Comparison of ENCODE assay signal across 8 cellular contexts in genomic region chr11:104968856-104969776, GRCh38. TPM values are rescaled to one million over a fixed set of nuclear protein-coding genes. Genes with fewer than 3 reads are reported as not detected.
DNase-seq lines count a peak whose midpoint lies in the region; ATAC-seq and TF ChIP-seq lines count a peak whose summit lies in the region.

No MANE protein-coding gene starts in this region.

- TF ChIP-seq CTCF in AG09309 (IDR thresholded peaks at IDR 0.05; ENCODE audit: control insufficient read depth, insufficient read depth, low read depth, low read length, missing control alignments) = no peak

- peak overlapping the region; percentile 56 for H3K4me3 ChIP-seq in AG09309 (ENCODE audit: control insufficient read depth, low read depth, low read length)

- no peaks in the 10 kb centered on the region for H3K27me3 Mint-ChIP-seq in natural killer cell treated with Interleukin-12 subunit alpha and Interleukin-12 subunit beta and Interleukin-15 and Interleukin-18, amount 100 ng/mL, for 72 hours

- H3K9me3 Mint-ChIP-seq in natural killer cell treated with Interleukin-12 subunit alpha and Interleukin-12 subunit beta and Interleukin-15 and Interleukin-18, amount 100 ng/mL, for 72 hours = peaks cover 4% of the 10 kb centered on the region

- H3K4me1 Mint-ChIP-seq in natural killer cell treated with Interleukin-12 subunit alpha and Interleukin-12 subunit beta and Interleukin-15 and Interleukin-18, amount 100 ng/mL, for 72 hours (ENCODE audit: low read depth in 2 of 2) = peaks cover 48 to 54% of the 10 kb centered on the region in 2 donors

- peak overlapping the region; percentile 95 to 100 for H3K27ac Mint-ChIP-seq in natural killer cell treated with Interleukin-12 subunit alpha and Interleukin-12 subunit beta and Interleukin-15 and Interleukin-18, amount 100 ng/mL, for 72 hours

- H3K36me3 Mint-ChIP-seq in natural killer cell treated with Interleukin-12 subunit alpha and Interleukin-12 subunit beta and Interleukin-15 and Interleukin-18, amount 100 ng/mL, for 72 hours = peaks cover 51% of the 10 kb centered on the region

- ATAC-seq in GM21529 (IDR thresholded peaks at IDR 0.05; ENCODE audit: unreplicated experiment) (peak; percentile 10), HG03469 (IDR thresholded peaks at IDR 0.05; ENCODE audit: unreplicated experiment) (no peak), HG02588 (IDR thresholded peaks at IDR 0.05; ENCODE audit: unreplicated experiment) (no peak)
- peak; percentile 37 to 40 for ATAC-seq in natural killer cell treated with Interleukin-12 subunit alpha and Interleukin-12 subunit beta and Interleukin-15 and Interleukin-18, amount 100 ng/mL, for 72 hours

- H3K27ac ChIP-seq in epithelial cell of prostate = peak overlapping the region; percentile 95

- H3K4me3 Mint-ChIP-seq in natural killer cell treated with Interleukin-12 subunit alpha and Interleukin-12 subunit beta and Interleukin-15 and Interleukin-18, amount 100 ng/mL, for 72 hours = peak overlapping the region; percentile 99

- DNase-seq in AG09309 (ENCODE audit: low read depth) (no peak), SHP77 (lab: John Stamatoyannopoulos, UW) (peak; percentile 52 to 72), epithelial cell of prostate (ENCODE audit: low read depth, low spot score) (no peak), germinal center (ENCODE audit: low spot score) (no peak)
- DNase-seq in natural killer cell treated with Interleukin-12 subunit alpha and Interleukin-12 subunit beta and Interleukin-15 and Interleukin-18, amount 100 ng/mL, for 72 hours (ENCODE audit: low spot score) = no peak

RNA-seq across cellular contexts. Expression of gene CASP4, which starts 0.7 kb away (rescaled TPM):
- total RNA-seq in natural killer cell treated with Interleukin-12 subunit alpha and Interleukin-12 subunit beta and Interleukin-15 and Interleukin-18, amount 100 ng/mL, for 72 hours = 100 to 1,000 TPM; 118 to 211 TPM

RNA-seq across cellular contexts. Expression of gene CASP5, which starts 53.9 kb away (rescaled TPM):
- total RNA-seq in natural killer cell treated with Interleukin-12 subunit alpha and Interleukin-12 subunit beta and Interleukin-15 and Interleukin-18, amount 100 ng/mL, for 72 hours = under 1 TPM in 1 of 2 donors, not detected in 1; 0.33 TPM

Comparison
In these comparisons a context has a peak if more than half of its experiments do, and no peak if none do; other contexts are left out.
1. DNase-seq: peak in SHP77 (2 of 2); none in AG09309 (single experiment), epithelial cell of prostate (single experiment), natural killer cell treated with Interleukin-12 subunit alpha and Interleukin-12 subunit beta and Interleukin-15 and Interleukin-18, amount 100 ng/mL, for 72 hours (single experiment) and germinal center (single experiment).
2. ATAC-seq: peak in GM21529 (single experiment) and natural killer cell treated with Interleukin-12 subunit alpha and Interleukin-12 subunit beta and Interleukin-15 and Interleukin-18, amount 100 ng/mL, for 72 hours (2 of 2); none in HG03469 (single experiment) and HG02588 (single experiment).